ENCODE assay signal across 8 cellular contexts in the genomic region with DNA sequence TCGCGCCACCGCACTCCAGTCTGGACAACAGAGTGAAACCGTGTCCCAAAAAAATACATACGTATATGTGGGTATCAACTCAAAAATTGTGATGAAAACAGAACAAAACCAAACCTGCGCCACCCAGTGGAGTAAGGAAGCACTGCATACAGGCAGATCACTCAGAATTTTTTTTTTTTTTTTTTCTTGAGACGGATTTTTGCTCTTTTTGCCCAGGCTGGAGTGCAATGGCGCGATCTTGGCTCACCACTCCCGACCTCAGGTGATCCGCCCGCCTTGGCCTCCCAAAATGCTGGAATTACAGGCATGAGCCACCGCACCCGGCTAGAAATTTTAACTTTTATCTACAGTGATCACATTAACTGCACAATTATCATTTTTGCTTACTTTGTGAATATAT. TPM values are rescaled to one million over a fixed set of nuclear protein-coding genes. Genes with fewer than 3 reads are reported as not detected.
DNase-seq lines count a peak whose midpoint lies in the region; ATAC-seq and TF ChIP-seq lines count a peak whose summit lies in the region.

No MANE protein-coding gene starts in this region.

- H3K4me1 ChIP-seq in Peyer's patch, result peaks cover 0 to 8% (median 0%) of the 10 kb centered on the region in 4 donors

- no peak for TF ChIP-seq POLR2A in Peyer's patch (IDR thresholded peaks at IDR 0.05)

- H3K4me3 ChIP-seq in AG10803 (ENCODE audit: low read length) (peak overlapping the region; percentile 48), Peyer's patch (no peak overlapping the region)

- no peaks in the 10 kb centered on the region for H3K9me3 ChIP-seq in Peyer's patch

- no peaks in the 10 kb centered on the region for H3K36me3 ChIP-seq in Peyer's patch

- no peaks in the 10 kb centered on the region for H3K27me3 ChIP-seq in Peyer's patch

- DNase-seq in AG10803 (ENCODE audit: low read depth) (peak; percentile 56), Peyer's patch (peak; percentile 44 to 83 (median 60)), glomerular visceral epithelial cell (ENCODE audit: extremely low spot score) (peak; percentile 63), renal cortical epithelial cell (ENCODE audit: low read depth) (peak; percentile 27)
- peak; percentile 47 for DNase-seq in activated T-helper 9 cell treated with anti-CD3 and anti-CD28 coated beads, Interleukin-2, amount 50 U/mL, for 16 hours (ENCODE audit: low read depth)

- H3K27ac ChIP-seq in Peyer's patch, result no peak overlapping the region

- peak; percentile 61 for ATAC-seq in GM21528 (IDR thresholded peaks at IDR 0.05; ENCODE audit: low FRiP score, unreplicated experiment)
- ATAC-seq in GM19324 (IDR thresholded peaks at IDR 0.05; ENCODE audit: low FRiP score, unreplicated experiment), result no peak
- ATAC-seq in GM18519 (IDR thresholded peaks at IDR 0.05; ENCODE audit: low FRiP score, unreplicated experiment), result no peak

- peak; percentile 90 for TF ChIP-seq CTCF in AG10803 (conservative IDR thresholded peaks at IDR 0.05; ENCODE audit: low read length)
- TF ChIP-seq CTCF in Peyer's patch (IDR thresholded peaks at IDR 0.05), result peak; percentile 63 to 91 (median 78)

RNA-seq across cellular contexts. Expression of a gene that starts 9.1 kb away (rescaled TPM):
- total RNA-seq in Peyer's patch (10 to 100 TPM in 3 of 4 donors, 1 to 10 TPM in 1; 3.3 to 99.1 (median 77.1) TPM), renal cortical epithelial cell (0.10 TPM in 1 of 2 replicates, not detected in the other)
